14 cellular contexts compared by ENCODE assay signal in genomic region chr7:1202914-1203313, GRCh38. TPM values are rescaled to one million over a fixed set of nuclear protein-coding genes. Genes with fewer than 3 reads are reported as not detected.
"Had no signal": no experiment of that assay in that cellular context is flagged by ENCODE, and none has a peak within 500 bp of the region (broad histone marks: within the 10 kb centered on the region; RNA-seq: fewer than 3 reads in every experiment).

No MANE protein-coding gene starts in this region.

RNA-seq across cellular contexts. Expression of gene UNCX, which starts 29.8 kb away (rescaled TPM):
- total RNA-seq: stomach, subcutaneous adipose tissue, suprapubic skin, temporal lobe, thoracic aorta, thyroid gland, tibial nerve, transverse colon, upper lobe of left lung, upper lobe of right lung, ureter, urinary bladder, uterus, vagina had no signal
- polyA plus RNA-seq: stomach, urinary bladder had no signal
